Comparison of ENCODE assay signal across 10 cellular contexts in the genomic region with DNA sequence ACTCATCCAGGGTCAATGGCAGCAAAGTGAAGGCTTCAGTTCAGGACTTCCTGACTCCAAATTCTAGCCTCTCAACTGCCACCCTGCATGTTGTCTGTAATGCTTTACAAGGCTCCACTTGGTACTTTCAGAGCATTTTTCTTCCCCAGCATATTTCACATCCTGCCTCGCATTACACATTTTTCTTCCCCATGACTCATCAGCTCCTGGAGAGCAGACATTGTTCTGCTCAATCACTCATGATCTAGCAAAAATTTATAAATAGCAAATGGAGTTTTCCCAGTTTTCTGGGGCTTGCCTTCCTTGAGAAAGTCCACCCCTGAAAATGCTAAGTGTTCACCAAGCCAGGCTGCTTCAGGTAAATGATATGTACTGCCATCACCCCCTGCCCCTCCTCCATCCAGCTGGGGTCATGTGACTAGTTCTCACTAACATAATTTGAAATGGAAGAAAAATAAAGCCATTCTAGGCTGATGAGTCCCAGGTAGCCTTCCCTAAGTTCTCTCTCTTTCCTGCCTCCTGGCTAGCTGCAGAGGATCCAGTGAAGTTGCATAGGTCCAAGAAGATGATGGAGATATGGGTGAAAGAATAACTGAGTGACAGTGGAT.
DNase-seq lines count a peak whose midpoint lies in the region; TF ChIP-seq lines count a peak whose summit lies in the region.
"Had no signal": no experiment of that assay in that cellular context is flagged by ENCODE, and none has a peak within 500 bp of the region (broad histone marks: within the 10 kb centered on the region; RNA-seq: fewer than 3 reads in every experiment).

No MANE protein-coding gene starts in this region.

- H3K27me3 Mint-ChIP-seq in nephron (ENCODE audit: low read depth), result no peaks in the 10 kb centered on the region

- peaks cover 0 to 27% (median 11%) of the 10 kb centered on the region in 10 experiments; a peak in 12 of 20 replicates for H3K4me1 ChIP-seq in BLaER1 treated with 17β-estradiol and CSF1 and Interleukin-3, amounts not matched to agents 10 nM and 100 nM
- no peaks in the 10 kb centered on the region for H3K4me1 ChIP-seq in Karpas-422 (ENCODE audit: low read length)

- TF ChIP-seq CTCF in nephron (IDR thresholded peaks at IDR 0.05; ENCODE audit: unreplicated experiment in 3 of 3), result no peak
- no peak for TF ChIP-seq CTCF in WERI-Rb-1 (IDR thresholded peaks at IDR 0.05; ENCODE audit: low read depth, low read length)

- H3K4me3 Mint-ChIP-seq in nephron, result no peak overlapping the region
- H3K4me3 Mint-ChIP-seq: immature natural killer cell had no signal

- peaks cover 14% of the 10 kb centered on the region for H3K36me3 Mint-ChIP-seq in nephron (ENCODE audit: low read depth)
- H3K36me3 Mint-ChIP-seq: immature natural killer cell had no signal

- DNase-seq in NCI-H460 (ENCODE audit: extremely low read depth, low read depth) (peak; percentile 64), dermis blood vessel endothelial cell (peak; percentile 85), NCI-H2029 treated with DMSO at 0.1 percent for 48 hours (lab: John Stamatoyannopoulos, UW) (no peak), WERI-Rb-1 (no peak), NOMO-1 treated with DMSO at 0.1 percent for 48 hours (lab: John Stamatoyannopoulos, UW; ENCODE audit: unreplicated experiment) (no peak), Karpas-422 (no peak)
- DNase-seq: immature natural killer cell, NCI-H82 had no signal

- peaks cover 26% of the 10 kb centered on the region for H3K4me1 Mint-ChIP-seq in nephron
- H3K4me1 Mint-ChIP-seq: immature natural killer cell had no signal

- H3K9me3 ChIP-seq in BLaER1 treated with 17β-estradiol and CSF1 and Interleukin-3, amounts not matched to agents 10 nM and 100 nM (replicated peaks in 1 of 11), result no peaks in the 10 kb centered on the region
- H3K9me3 ChIP-seq in WERI-Rb-1 (ENCODE audit: severe bottlenecking), result no peaks in the 10 kb centered on the region
- no peaks in the 10 kb centered on the region for H3K9me3 ChIP-seq in Karpas-422 (ENCODE audit: low read length)

- peak overlapping the region in 3 of 11 experiments; percentile 20 to 32 (median 21); a peak in 3 of 22 replicates for H3K9ac ChIP-seq in BLaER1 treated with 17β-estradiol and CSF1 and Interleukin-3, amounts not matched to agents 10 nM and 100 nM
- no peak overlapping the region for H3K9ac ChIP-seq in Karpas-422 (ENCODE audit: low read length)

- peak overlapping the region; percentile 37 to 44 (median 42) for H3K27ac Mint-ChIP-seq in nephron
- H3K27ac Mint-ChIP-seq: immature natural killer cell had no signal

- peak overlapping the region in 7 of 11 experiments; percentile 8 to 66 (median 45); a peak in 9 of 22 replicates for H3K27ac ChIP-seq in BLaER1 treated with 17β-estradiol and CSF1 and Interleukin-3, amounts not matched to agents 10 nM and 100 nM
- H3K27ac ChIP-seq in WERI-Rb-1 (no peak overlapping the region), Karpas-422 (ENCODE audit: low read length) (no peak overlapping the region)

- H3K9me2 ChIP-seq in Karpas-422 (replicated peaks; ENCODE audit: insufficient read depth, low read length), result no peaks in the 10 kb centered on the region

- no peak overlapping the region for H2AFZ ChIP-seq in Karpas-422 (ENCODE audit: low read length)

- H3K4me2 ChIP-seq in BLaER1 treated with 17β-estradiol and CSF1 and Interleukin-3, amounts not matched to agents 10 nM and 100 nM, result peak overlapping the region in 7 of 11 experiments; percentile 15 to 75 (median 54); a peak in 13 of 22 replicates
- H3K4me2 ChIP-seq in Karpas-422 (ENCODE audit: low read depth, low read length, poor library complexity, severe bottlenecking), result no peak overlapping the region

- H3K4me3 ChIP-seq in BLaER1 treated with 17β-estradiol and CSF1 and Interleukin-3, amounts not matched to agents 10 nM and 100 nM, result no peak overlapping the region
- H3K4me3 ChIP-seq in WERI-Rb-1 (ENCODE audit: low read depth, low read length) (no peak overlapping the region), Karpas-422 (ENCODE audit: low read length) (no peak overlapping the region)

- no peaks in the 10 kb centered on the region for H3K27me3 ChIP-seq in BLaER1 treated with 17β-estradiol and CSF1 and Interleukin-3, amounts not matched to agents 10 nM and 100 nM
- no peaks in the 10 kb centered on the region for H3K27me3 ChIP-seq in WERI-Rb-1 (ENCODE audit: insufficient read depth, low read depth, severe bottlenecking)
- no peaks in the 10 kb centered on the region for H3K27me3 ChIP-seq in Karpas-422 (ENCODE audit: low read length)

- no peaks in the 10 kb centered on the region for H3K79me2 ChIP-seq in Karpas-422 (ENCODE audit: low read length)

- no peaks in the 10 kb centered on the region for H3K36me3 ChIP-seq in BLaER1 treated with 17β-estradiol and CSF1 and Interleukin-3, amounts not matched to agents 10 nM and 100 nM
- no peaks in the 10 kb centered on the region for H3K36me3 ChIP-seq in WERI-Rb-1
- no peaks in the 10 kb centered on the region for H3K36me3 ChIP-seq in Karpas-422 (ENCODE audit: insufficient read depth, low read length)

- H3K9me3 Mint-ChIP-seq in nephron, result no peaks in the 10 kb centered on the region

- no peaks in the 10 kb centered on the region for H4K20me1 ChIP-seq in BLaER1 treated with 17β-estradiol and CSF1 and Interleukin-3, amounts not matched to agents 10 nM and 100 nM
- no peaks in the 10 kb centered on the region for H4K20me1 ChIP-seq in Karpas-422 (ENCODE audit: insufficient read depth, low read depth, low read length)

Comparison
In these comparisons a context has a peak if more than half of its experiments do, and no peak if none do; other contexts are left out.
1. H3K27ac ChIP-seq: peak in BLaER1 treated with 17β-estradiol and CSF1 and Interleukin-3, amounts not matched to agents 10 nM and 100 nM (7 of 11); none in WERI-Rb-1 (single experiment) and Karpas-422 (single experiment).
2. DNase-seq: peak in NCI-H460 (single experiment) and dermis blood vessel endothelial cell (single experiment); none in NCI-H2029 treated with DMSO at 0.1 percent for 48 hours (single experiment), WERI-Rb-1 (single experiment), NOMO-1 treated with DMSO at 0.1 percent for 48 hours (single experiment) and Karpas-422 (single experiment).